Comparison of ENCODE assay signal across 11 cellular contexts in genomic region chr17:20263595-20263994, GRCh38.
DNase-seq lines count a peak whose midpoint lies in the region; ATAC-seq and TF ChIP-seq lines count a peak whose summit lies in the region.
"Had no signal": no experiment of that assay in that cellular context is flagged by ENCODE, and none has a peak within 500 bp of the region (broad histone marks: within the 10 kb centered on the region; RNA-seq: fewer than 3 reads in every experiment).

No MANE protein-coding gene starts in this region.

- H3K36me3 Mint-ChIP-seq in activated naive CD8-positive, alpha-beta T cell, result peaks cover 2% of the 10 kb centered on the region
- H3K36me3 Mint-ChIP-seq in activated naive CD8-positive, alpha-beta T cell treated with anti-CD3 and anti-CD28 coated beads, Interleukin-2, amount 50 U/mL, for 24 hours (ENCODE audit: low read depth), result peaks cover under 1% of the 10 kb centered on the region

- peaks cover 6% of the 10 kb centered on the region for H3F3A ChIP-seq in SK-N-SH (replicated peaks; ENCODE audit: insufficient read depth)

- no peaks in the 10 kb centered on the region for H3K9me2 ChIP-seq in SK-N-SH

- no peak overlapping the region for H3K9ac ChIP-seq in SK-N-SH

- ATAC-seq in activated naive CD8-positive, alpha-beta T cell treated with anti-CD3 and anti-CD28 coated beads, Interleukin-2, amount 50 U/mL, for 24 hours, result no peak
- ATAC-seq in left ventricle myocardium superior, result no peak

- 62% methylated on average over 5 of the region's 5 CpGs for WGBS in SK-N-SH (ENCODE audit: low lambda C conversion rate)

- TF ChIP-seq POLR2A in uterus (IDR thresholded peaks at IDR 0.05), result no peak

- intact Hi-C loops in uterus (cut with DNase I; ENCODE audit: low total_unique reads) (no loop called here), left ventricle myocardium superior (cut with micrococcal nuclease) (no loop called here)

- peaks cover under 1% of the 10 kb centered on the region for H3K9me3 Mint-ChIP-seq in activated naive CD8-positive, alpha-beta T cell (ENCODE audit: low read depth)
- peaks cover 3% of the 10 kb centered on the region for H3K9me3 Mint-ChIP-seq in activated naive CD8-positive, alpha-beta T cell treated with anti-CD3 and anti-CD28 coated beads, Interleukin-2, amount 50 U/mL, for 24 hours

- H3K27ac ChIP-seq in SK-N-SH (ENCODE audit: low read depth in 2 of 2, low read length in 1 of 2) (peak overlapping the region in 1 of 2 experiments; percentile 2; a peak in 1 of 4 replicates), uterus (peak overlapping the region; percentile 82 to 89), caudate nucleus (ENCODE audit: low read depth, low read length) (no peak overlapping the region)

- no peak overlapping the region for H3K4me2 ChIP-seq in SK-N-SH

- no peak for TF ChIP-seq CTCF in SK-N-SH (IDR thresholded peaks at IDR 0.05)
- TF ChIP-seq CTCF in fibroblast of mammary gland (conservative IDR thresholded peaks at IDR 0.05; ENCODE audit: control insufficient read depth, insufficient read depth, low read depth, low read length), result no peak
- no peak for TF ChIP-seq CTCF in uterus (IDR thresholded peaks at IDR 0.05)

- no peak overlapping the region for H3K4me3 Mint-ChIP-seq in activated naive CD8-positive, alpha-beta T cell
- H3K4me3 Mint-ChIP-seq in activated naive CD8-positive, alpha-beta T cell treated with anti-CD3 and anti-CD28 coated beads, Interleukin-2, amount 50 U/mL, for 24 hours, result no peak overlapping the region
- H3K4me3 Mint-ChIP-seq: T-helper 2 cell treated with Interferon-gamma antibody and Interleukin-4, amounts not matched to agents 5 μg/mL and 100 μg/mL, for 36 hours had no signal

- no peak overlapping the region for H2AFZ ChIP-seq in SK-N-SH (ENCODE audit: low read depth)

- TF ChIP-seq RAD21 in SK-N-SH (IDR thresholded peaks at IDR 0.05; ENCODE audit: low read length), result no peak

- peaks cover 76% of the 10 kb centered on the region for H3K4me1 Mint-ChIP-seq in activated naive CD8-positive, alpha-beta T cell (ENCODE audit: low read depth)
- peaks cover 44% of the 10 kb centered on the region for H3K4me1 Mint-ChIP-seq in activated naive CD8-positive, alpha-beta T cell treated with anti-CD3 and anti-CD28 coated beads, Interleukin-2, amount 50 U/mL, for 24 hours

- no peaks in the 10 kb centered on the region for H4K20me1 ChIP-seq in SK-N-SH (ENCODE audit: insufficient read depth)

- no peaks in the 10 kb centered on the region for H3K27me3 ChIP-seq in SK-N-SH (ENCODE audit: insufficient read depth)
- H3K27me3 ChIP-seq in uterus, result no peaks in the 10 kb centered on the region

- POLR2A ChIA-PET in SK-N-SH (lab: Yijun Ruan, JAX), result no interaction called here

- peak overlapping the region; percentile 66 for H3K27ac Mint-ChIP-seq in activated naive CD8-positive, alpha-beta T cell
- H3K27ac Mint-ChIP-seq in activated naive CD8-positive, alpha-beta T cell treated with anti-CD3 and anti-CD28 coated beads, Interleukin-2, amount 50 U/mL, for 24 hours, result no peak overlapping the region

- H3K36me3 ChIP-seq in SK-N-SH (replicated peaks in 1 of 2; ENCODE audit: control insufficient read depth in 1 of 2, insufficient read depth in 2 of 2, low read length in 1 of 2) (peaks cover 0 to 4% of the 10 kb centered on the region in 2 experiments), uterus (no peaks in the 10 kb centered on the region)

- no peaks in the 10 kb centered on the region for H3K79me2 ChIP-seq in SK-N-SH (ENCODE audit: insufficient read depth)

- no peaks in the 10 kb centered on the region for H3K27me3 Mint-ChIP-seq in activated naive CD8-positive, alpha-beta T cell
- H3K27me3 Mint-ChIP-seq in activated naive CD8-positive, alpha-beta T cell treated with anti-CD3 and anti-CD28 coated beads, Interleukin-2, amount 50 U/mL, for 24 hours, result no peaks in the 10 kb centered on the region

- H3K4me1 ChIP-seq in SK-N-SH (ENCODE audit: control insufficient read depth in 1 of 2, insufficient read depth in 2 of 2, low read depth in 1 of 2, low read length in 1 of 2) (peaks cover 3 to 7% of the 10 kb centered on the region in 2 experiments; a peak in 2 of 4 replicates), uterus (no peaks in the 10 kb centered on the region)

- DNase-seq in activated naive CD8-positive, alpha-beta T cell treated with anti-CD3 and anti-CD28 coated beads, Interleukin-2, amount 50 U/mL, for 24 hours, result no peak
- DNase-seq in SK-N-SH (no peak), fibroblast of mammary gland (ENCODE audit: low read depth) (peak; percentile 28), uterus (peak in 1 of 2 donors; percentile 53), NCI-H526 treated with DMSO at 0.1 percent for 48 hours (lab: John Stamatoyannopoulos, UW) (no peak), caudate nucleus (lab: John Stamatoyannopoulos, UW) (no peak), left ventricle myocardium superior (no peak)
- DNase-seq: midbrain, small intestine had no signal

- H3K9me3 ChIP-seq in SK-N-SH (no peaks in the 10 kb centered on the region), uterus (no peaks in the 10 kb centered on the region)

- CTCF ChIA-PET in SK-N-SH (lab: Yijun Ruan, JAX), result no interaction called here

- H3K4me3 ChIP-seq in SK-N-SH (ENCODE audit: low read depth in 2 of 2, low read length in 1 of 2) (no peak overlapping the region), fibroblast of mammary gland (ENCODE audit: control insufficient read depth, low read depth, low read length) (no peak overlapping the region), uterus (no peak overlapping the region)

- TF ChIP-seq EP300 in SK-N-SH (IDR thresholded peaks at IDR 0.05; ENCODE audit: borderline replicate concordance in 1 of 2, low read depth in 1 of 2, low read length in 1 of 2), result no peak

TF ChIP-seq in SK-N-SH, 30 proteins besides CTCF, POLR2A, EP300 and RAD21:
- TF ChIP-seq PBX3 (IDR thresholded peaks at IDR 0.05), result 0 out of 2 replicates have a peak, but pooled peaks have one; percentile 29
- TF ChIP-seq YY1 (IDR thresholded peaks at IDR 0.05; ENCODE audit: low read depth), result no peak
TF ChIP-seq in SK-N-SH: peak in this region for 1.
